Comparison of ENCODE assay signal across 1 cellular context in genomic region chr5:177600458-177601018, GRCh38.
TF ChIP-seq lines count a peak whose summit lies in the region.

No MANE protein-coding gene starts in this region.

TF ChIP-seq in K562, 482 proteins besides CTCF, POLR2A, EP300 and RAD21 (continued from another document and continues in another):
- TF ChIP-seq, protein P1, sequence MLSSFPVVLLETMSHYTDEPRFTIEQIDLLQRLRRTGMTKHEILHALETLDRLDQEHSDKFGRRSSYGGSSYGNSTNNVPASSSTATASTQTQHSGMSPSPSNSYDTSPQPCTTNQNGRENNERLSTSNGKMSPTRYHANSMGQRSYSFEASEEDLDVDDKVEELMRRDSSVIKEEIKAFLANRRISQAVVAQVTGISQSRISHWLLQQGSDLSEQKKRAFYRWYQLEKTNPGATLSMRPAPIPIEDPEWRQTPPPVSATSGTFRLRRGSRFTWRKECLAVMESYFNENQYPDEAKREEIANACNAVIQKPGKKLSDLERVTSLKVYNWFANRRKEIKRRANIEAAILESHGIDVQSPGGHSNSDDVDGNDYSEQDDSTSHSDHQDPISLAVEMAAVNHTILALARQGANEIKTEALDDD (IDR thresholded peaks at IDR 0.05): no peak
- TF ChIP-seq ZNF140 (CRISPR knock-in tag; IDR thresholded peaks at IDR 0.05) (no peak), ZBTB26 (CRISPR knock-in tag; IDR thresholded peaks at IDR 0.05) (0 out of 2 replicates have a peak, but pooled peaks have one; percentile 18), FOXK1 (CRISPR knock-in tag; IDR thresholded peaks at IDR 0.05; ENCODE audit: borderline replicate concordance) (no peak), NELFE (IDR thresholded peaks at IDR 0.05; ENCODE audit: insufficient read depth, insufficient read length) (no peak), FOSL1 (tag; conservative IDR thresholded peaks at IDR 0.05) (no peak), CBX2 (IDR thresholded peaks at IDR 0.05; ENCODE audit: insufficient read depth, low read length, poor library complexity, severe bottlenecking) (no peak), HDAC3 (IDR thresholded peaks at IDR 0.05; ENCODE audit: borderline replicate concordance, partially characterized antibody) (no peak), POLR3A (IDR thresholded peaks at IDR 0.05; ENCODE audit: borderline replicate concordance, extremely low read depth, insufficient read depth, insufficient read length) (no peak), SMARCB1 (IDR thresholded peaks at IDR 0.05; ENCODE audit: insufficient read length, low read depth) (no peak), PHF20 (IDR thresholded peaks at IDR 0.05; ENCODE audit: partially characterized antibody) (peak; percentile 1), ESRRA (IDR thresholded peaks at IDR 0.05; ENCODE audit: borderline replicate concordance, low read depth) (no peak), BMI1 (IDR thresholded peaks at IDR 0.05; ENCODE audit: low read length) (no peak), LARP7 (IDR thresholded peaks at IDR 0.05) (peak; percentile 70; the same call in 1 of the 2 replicates), NFATC3 (IDR thresholded peaks at IDR 0.05) (no peak), HDGF (IDR thresholded peaks at IDR 0.05) (peak; percentile 59; the same call in 1 of the 2 replicates), OTX1 (CRISPR knock-in tag; IDR thresholded peaks at IDR 0.05) (0 out of 2 replicates have a peak, but pooled peaks have one; percentile 45), ZHX1 (conservative IDR thresholded peaks at IDR 0.05; ENCODE audit: low read length) (no peak), HNRNPLL (IDR thresholded peaks at IDR 0.05; ENCODE audit: low read depth, low read length, poor library complexity, severe bottlenecking) (peak; percentile 3), NUFIP1 (IDR thresholded peaks at IDR 0.05; ENCODE audit: partially characterized antibody) (no peak), ZNF766 (CRISPR knock-in tag; conservative IDR thresholded peaks at IDR 0.05) (0 out of 2 replicates have a peak, but pooled peaks have one; percentile 26)
- TF ChIP-seq, protein P2, sequence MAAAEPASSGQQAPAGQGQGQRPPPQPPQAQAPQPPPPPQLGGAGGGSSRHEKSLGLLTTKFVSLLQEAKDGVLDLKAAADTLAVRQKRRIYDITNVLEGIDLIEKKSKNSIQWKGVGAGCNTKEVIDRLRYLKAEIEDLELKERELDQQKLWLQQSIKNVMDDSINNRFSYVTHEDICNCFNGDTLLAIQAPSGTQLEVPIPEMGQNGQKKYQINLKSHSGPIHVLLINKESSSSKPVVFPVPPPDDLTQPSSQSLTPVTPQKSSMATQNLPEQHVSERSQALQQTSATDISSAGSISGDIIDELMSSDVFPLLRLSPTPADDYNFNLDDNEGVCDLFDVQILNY (CRISPR knock-in tag; IDR thresholded peaks at IDR 0.05): 0 out of 2 replicates have a peak, but pooled peaks have one; percentile 10
- TF ChIP-seq, protein P3, sequence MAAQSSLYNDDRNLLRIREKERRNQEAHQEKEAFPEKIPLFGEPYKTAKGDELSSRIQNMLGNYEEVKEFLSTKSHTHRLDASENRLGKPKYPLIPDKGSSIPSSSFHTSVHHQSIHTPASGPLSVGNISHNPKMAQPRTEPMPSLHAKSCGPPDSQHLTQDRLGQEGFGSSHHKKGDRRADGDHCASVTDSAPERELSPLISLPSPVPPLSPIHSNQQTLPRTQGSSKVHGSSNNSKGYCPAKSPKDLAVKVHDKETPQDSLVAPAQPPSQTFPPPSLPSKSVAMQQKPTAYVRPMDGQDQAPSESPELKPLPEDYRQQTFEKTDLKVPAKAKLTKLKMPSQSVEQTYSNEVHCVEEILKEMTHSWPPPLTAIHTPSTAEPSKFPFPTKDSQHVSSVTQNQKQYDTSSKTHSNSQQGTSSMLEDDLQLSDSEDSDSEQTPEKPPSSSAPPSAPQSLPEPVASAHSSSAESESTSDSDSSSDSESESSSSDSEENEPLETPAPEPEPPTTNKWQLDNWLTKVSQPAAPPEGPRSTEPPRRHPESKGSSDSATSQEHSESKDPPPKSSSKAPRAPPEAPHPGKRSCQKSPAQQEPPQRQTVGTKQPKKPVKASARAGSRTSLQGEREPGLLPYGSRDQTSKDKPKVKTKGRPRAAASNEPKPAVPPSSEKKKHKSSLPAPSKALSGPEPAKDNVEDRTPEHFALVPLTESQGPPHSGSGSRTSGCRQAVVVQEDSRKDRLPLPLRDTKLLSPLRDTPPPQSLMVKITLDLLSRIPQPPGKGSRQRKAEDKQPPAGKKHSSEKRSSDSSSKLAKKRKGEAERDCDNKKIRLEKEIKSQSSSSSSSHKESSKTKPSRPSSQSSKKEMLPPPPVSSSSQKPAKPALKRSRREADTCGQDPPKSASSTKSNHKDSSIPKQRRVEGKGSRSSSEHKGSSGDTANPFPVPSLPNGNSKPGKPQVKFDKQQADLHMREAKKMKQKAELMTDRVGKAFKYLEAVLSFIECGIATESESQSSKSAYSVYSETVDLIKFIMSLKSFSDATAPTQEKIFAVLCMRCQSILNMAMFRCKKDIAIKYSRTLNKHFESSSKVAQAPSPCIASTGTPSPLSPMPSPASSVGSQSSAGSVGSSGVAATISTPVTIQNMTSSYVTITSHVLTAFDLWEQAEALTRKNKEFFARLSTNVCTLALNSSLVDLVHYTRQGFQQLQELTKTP (IDR thresholded peaks at IDR 0.05; ENCODE audit: low read depth in 1 of 2, partially characterized antibody in 2 of 2): no peak
- TF ChIP-seq, protein P4, sequence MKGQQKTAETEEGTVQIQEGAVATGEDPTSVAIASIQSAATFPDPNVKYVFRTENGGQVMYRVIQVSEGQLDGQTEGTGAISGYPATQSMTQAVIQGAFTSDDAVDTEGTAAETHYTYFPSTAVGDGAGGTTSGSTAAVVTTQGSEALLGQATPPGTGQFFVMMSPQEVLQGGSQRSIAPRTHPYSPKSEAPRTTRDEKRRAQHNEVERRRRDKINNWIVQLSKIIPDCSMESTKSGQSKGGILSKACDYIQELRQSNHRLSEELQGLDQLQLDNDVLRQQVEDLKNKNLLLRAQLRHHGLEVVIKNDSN (CRISPR knock-in tag; IDR thresholded peaks at IDR 0.05): no peak
- TF ChIP-seq, protein P5, sequence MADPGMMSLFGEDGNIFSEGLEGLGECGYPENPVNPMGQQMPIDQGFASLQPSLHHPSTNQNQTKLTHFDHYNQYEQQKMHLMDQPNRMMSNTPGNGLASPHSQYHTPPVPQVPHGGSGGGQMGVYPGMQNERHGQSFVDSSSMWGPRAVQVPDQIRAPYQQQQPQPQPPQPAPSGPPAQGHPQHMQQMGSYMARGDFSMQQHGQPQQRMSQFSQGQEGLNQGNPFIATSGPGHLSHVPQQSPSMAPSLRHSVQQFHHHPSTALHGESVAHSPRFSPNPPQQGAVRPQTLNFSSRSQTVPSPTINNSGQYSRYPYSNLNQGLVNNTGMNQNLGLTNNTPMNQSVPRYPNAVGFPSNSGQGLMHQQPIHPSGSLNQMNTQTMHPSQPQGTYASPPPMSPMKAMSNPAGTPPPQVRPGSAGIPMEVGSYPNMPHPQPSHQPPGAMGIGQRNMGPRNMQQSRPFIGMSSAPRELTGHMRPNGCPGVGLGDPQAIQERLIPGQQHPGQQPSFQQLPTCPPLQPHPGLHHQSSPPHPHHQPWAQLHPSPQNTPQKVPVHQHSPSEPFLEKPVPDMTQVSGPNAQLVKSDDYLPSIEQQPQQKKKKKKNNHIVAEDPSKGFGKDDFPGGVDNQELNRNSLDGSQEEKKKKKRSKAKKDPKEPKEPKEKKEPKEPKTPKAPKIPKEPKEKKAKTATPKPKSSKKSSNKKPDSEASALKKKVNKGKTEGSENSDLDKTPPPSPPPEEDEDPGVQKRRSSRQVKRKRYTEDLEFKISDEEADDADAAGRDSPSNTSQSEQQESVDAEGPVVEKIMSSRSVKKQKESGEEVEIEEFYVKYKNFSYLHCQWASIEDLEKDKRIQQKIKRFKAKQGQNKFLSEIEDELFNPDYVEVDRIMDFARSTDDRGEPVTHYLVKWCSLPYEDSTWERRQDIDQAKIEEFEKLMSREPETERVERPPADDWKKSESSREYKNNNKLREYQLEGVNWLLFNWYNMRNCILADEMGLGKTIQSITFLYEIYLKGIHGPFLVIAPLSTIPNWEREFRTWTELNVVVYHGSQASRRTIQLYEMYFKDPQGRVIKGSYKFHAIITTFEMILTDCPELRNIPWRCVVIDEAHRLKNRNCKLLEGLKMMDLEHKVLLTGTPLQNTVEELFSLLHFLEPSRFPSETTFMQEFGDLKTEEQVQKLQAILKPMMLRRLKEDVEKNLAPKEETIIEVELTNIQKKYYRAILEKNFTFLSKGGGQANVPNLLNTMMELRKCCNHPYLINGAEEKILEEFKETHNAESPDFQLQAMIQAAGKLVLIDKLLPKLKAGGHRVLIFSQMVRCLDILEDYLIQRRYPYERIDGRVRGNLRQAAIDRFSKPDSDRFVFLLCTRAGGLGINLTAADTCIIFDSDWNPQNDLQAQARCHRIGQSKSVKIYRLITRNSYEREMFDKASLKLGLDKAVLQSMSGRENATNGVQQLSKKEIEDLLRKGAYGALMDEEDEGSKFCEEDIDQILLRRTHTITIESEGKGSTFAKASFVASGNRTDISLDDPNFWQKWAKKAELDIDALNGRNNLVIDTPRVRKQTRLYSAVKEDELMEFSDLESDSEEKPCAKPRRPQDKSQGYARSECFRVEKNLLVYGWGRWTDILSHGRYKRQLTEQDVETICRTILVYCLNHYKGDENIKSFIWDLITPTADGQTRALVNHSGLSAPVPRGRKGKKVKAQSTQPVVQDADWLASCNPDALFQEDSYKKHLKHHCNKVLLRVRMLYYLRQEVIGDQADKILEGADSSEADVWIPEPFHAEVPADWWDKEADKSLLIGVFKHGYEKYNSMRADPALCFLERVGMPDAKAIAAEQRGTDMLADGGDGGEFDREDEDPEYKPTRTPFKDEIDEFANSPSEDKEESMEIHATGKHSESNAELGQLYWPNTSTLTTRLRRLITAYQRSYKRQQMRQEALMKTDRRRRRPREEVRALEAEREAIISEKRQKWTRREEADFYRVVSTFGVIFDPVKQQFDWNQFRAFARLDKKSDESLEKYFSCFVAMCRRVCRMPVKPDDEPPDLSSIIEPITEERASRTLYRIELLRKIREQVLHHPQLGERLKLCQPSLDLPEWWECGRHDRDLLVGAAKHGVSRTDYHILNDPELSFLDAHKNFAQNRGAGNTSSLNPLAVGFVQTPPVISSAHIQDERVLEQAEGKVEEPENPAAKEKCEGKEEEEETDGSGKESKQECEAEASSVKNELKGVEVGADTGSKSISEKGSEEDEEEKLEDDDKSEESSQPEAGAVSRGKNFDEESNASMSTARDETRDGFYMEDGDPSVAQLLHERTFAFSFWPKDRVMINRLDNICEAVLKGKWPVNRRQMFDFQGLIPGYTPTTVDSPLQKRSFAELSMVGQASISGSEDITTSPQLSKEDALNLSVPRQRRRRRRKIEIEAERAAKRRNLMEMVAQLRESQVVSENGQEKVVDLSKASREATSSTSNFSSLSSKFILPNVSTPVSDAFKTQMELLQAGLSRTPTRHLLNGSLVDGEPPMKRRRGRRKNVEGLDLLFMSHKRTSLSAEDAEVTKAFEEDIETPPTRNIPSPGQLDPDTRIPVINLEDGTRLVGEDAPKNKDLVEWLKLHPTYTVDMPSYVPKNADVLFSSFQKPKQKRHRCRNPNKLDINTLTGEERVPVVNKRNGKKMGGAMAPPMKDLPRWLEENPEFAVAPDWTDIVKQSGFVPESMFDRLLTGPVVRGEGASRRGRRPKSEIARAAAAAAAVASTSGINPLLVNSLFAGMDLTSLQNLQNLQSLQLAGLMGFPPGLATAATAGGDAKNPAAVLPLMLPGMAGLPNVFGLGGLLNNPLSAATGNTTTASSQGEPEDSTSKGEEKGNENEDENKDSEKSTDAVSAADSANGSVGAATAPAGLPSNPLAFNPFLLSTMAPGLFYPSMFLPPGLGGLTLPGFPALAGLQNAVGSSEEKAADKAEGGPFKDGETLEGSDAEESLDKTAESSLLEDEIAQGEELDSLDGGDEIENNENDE (IDR thresholded peaks at IDR 0.05; ENCODE audit: low read depth, low read length): no peak
- TF ChIP-seq, protein P6, sequence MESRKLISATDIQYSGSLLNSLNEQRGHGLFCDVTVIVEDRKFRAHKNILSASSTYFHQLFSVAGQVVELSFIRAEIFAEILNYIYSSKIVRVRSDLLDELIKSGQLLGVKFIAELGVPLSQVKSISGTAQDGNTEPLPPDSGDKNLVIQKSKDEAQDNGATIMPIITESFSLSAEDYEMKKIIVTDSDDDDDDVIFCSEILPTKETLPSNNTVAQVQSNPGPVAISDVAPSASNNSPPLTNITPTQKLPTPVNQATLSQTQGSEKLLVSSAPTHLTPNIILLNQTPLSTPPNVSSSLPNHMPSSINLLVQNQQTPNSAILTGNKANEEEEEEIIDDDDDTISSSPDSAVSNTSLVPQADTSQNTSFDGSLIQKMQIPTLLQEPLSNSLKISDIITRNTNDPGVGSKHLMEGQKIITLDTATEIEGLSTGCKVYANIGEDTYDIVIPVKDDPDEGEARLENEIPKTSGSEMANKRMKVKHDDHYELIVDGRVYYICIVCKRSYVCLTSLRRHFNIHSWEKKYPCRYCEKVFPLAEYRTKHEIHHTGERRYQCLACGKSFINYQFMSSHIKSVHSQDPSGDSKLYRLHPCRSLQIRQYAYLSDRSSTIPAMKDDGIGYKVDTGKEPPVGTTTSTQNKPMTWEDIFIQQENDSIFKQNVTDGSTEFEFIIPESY (CRISPR knock-in tag; IDR thresholded peaks at IDR 0.05): 0 out of 2 replicates have a peak, but pooled peaks have one; percentile 3
- TF ChIP-seq, protein P7, sequence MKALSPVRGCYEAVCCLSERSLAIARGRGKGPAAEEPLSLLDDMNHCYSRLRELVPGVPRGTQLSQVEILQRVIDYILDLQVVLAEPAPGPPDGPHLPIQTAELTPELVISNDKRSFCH (CRISPR knock-in tag; IDR thresholded peaks at IDR 0.05): no peak
- TF ChIP-seq, protein P7 (tag; IDR thresholded peaks at IDR 0.05): no peak
